Comparison of ENCODE assay signal across 16 cellular contexts in genomic region chr12:2460051-2460450, GRCh38.
DNase-seq lines count a peak whose midpoint lies in the region; ATAC-seq lines count a peak whose summit lies in the region.
"Had no signal": no experiment of that assay in that cellular context is flagged by ENCODE, and none has a peak within 500 bp of the region (broad histone marks: within the 10 kb centered on the region; RNA-seq: fewer than 3 reads in every experiment).

No MANE protein-coding gene starts in this region.

- intact Hi-C loops in cardiac septum (cut with DNase I) (no loop called here), left cardiac atrium (cut with DNase I) (no loop called here)

- ATAC-seq in left cardiac atrium (no peak), GM18520 (IDR thresholded peaks at IDR 0.05; ENCODE audit: unreplicated experiment) (no peak)
- ATAC-seq: A549, HepG2 had no signal

- DNase-seq in cardiac septum (ENCODE audit: low spot score) (peak; percentile 65), left cardiac atrium (no peak), H4 (ENCODE audit: low spot score) (peak; percentile 47), RPMI8226 (peak; percentile 48), GF-D8 (lab: John Stamatoyannopoulos, UW) (no peak), NCI-H1694 (lab: John Stamatoyannopoulos, UW) (no peak)
- DNase-seq: GDM1; KBM-7; NCI-H1105 treated with DMSO at 0.1 percent for 48 hours; NCI-H226; NCI-H510A treated with DMSO at 0.1 percent for 48 hours; NCI-H748 treated with DMSO at 0.1 percent for 48 hours; NK-92 treated with Interleukin-12 subunit alpha and Interleukin-12 subunit beta, amount 100 ng/mL, for 24 hours had no signal

Comparison
In these comparisons a context has a peak if more than half of its experiments do, and no peak if none do; other contexts are left out.
1. DNase-seq: peak in cardiac septum (single experiment), H4 (single experiment) and RPMI8226 (single experiment); none in left cardiac atrium (single experiment), GF-D8 (single experiment) and NCI-H1694 (single experiment).